In genomic region chr9:93808115-93809029, GRCh38 we compare ENCODE assay signal across 18 cellular contexts.
DNase-seq lines count a peak whose midpoint lies in the region; ATAC-seq and TF ChIP-seq lines count a peak whose summit lies in the region.
"Had no signal": no experiment of that assay in that cellular context is flagged by ENCODE, and none has a peak within 500 bp of the region (broad histone marks: within the 10 kb centered on the region; RNA-seq: fewer than 3 reads in every experiment).

No MANE protein-coding gene starts in this region.

- no peak overlapping the region for H3K14ac ChIP-seq in IMR-90 (replicated peaks; ENCODE audit: low read depth, low read length)

- H3K4me2 ChIP-seq in IMR-90 (ENCODE audit: low read depth, low read length): no peak overlapping the region

- H2AK5ac ChIP-seq in IMR-90 (ENCODE audit: low read depth, low read length): no peak overlapping the region

- H3K4me1 Mint-ChIP-seq in glutamatergic neuron (ENCODE audit: low read depth, unreplicated experiment): peaks cover 11% of the 10 kb centered on the region
- no peaks in the 10 kb centered on the region for H3K4me1 Mint-ChIP-seq in activated naive CD4-positive, alpha-beta T cell treated with anti-CD3 and anti-CD28 coated beads, Interleukin-2, amount 10 ng/mL, durations not matched to agents 7 days and 5 days
- H3K4me1 Mint-ChIP-seq: CD14-positive monocyte had no signal

- H3K27me3 Mint-ChIP-seq in glutamatergic neuron (ENCODE audit: unreplicated experiment): peaks cover 10% of the 10 kb centered on the region
- peaks cover 12% of the 10 kb centered on the region for H3K27me3 Mint-ChIP-seq in activated naive CD4-positive, alpha-beta T cell treated with anti-CD3 and anti-CD28 coated beads, Interleukin-2, amount 10 ng/mL, durations not matched to agents 7 days and 5 days

- H4K91ac ChIP-seq in IMR-90 (ENCODE audit: insufficient read depth, low read depth, low read length): no peak overlapping the region

- BruUV-seq in IMR-90 (replicated peaks; lab: Mats Ljungman, UMichigan): no TSS peak

- no peaks in the 10 kb centered on the region for H3K9me1 ChIP-seq in IMR-90 (ENCODE audit: insufficient read depth, low read length)

- H4K20me1 ChIP-seq in IMR-90 (ENCODE audit: insufficient read depth, low read length): no peaks in the 10 kb centered on the region

- no peak overlapping the region for H2BK120ac ChIP-seq in IMR-90 (ENCODE audit: low read depth, low read length)

- no peak overlapping the region for H3K23ac ChIP-seq in IMR-90 (ENCODE audit: low read depth, low read length)

- TF ChIP-seq POLR2A in IMR-90 (IDR thresholded peaks at IDR 0.05; ENCODE audit: low read depth, low read length): no peak

- no peak for TF ChIP-seq CTCF in IMR-90 (conservative IDR thresholded peaks at IDR 0.05; ENCODE audit: low read depth, low read length)
- no peak for TF ChIP-seq CTCF in glutamatergic neuron (IDR thresholded peaks at IDR 0.05; ENCODE audit: partially characterized antibody, unreplicated experiment)
- TF ChIP-seq CTCF in tibial artery (IDR thresholded peaks at IDR 0.05): no peak

- in situ Hi-C loops in IMR-90 (cut with MboI; ENCODE audit: low sequenced_read_pairs): no loop called here

- H2AFZ ChIP-seq in IMR-90 (replicated peaks; ENCODE audit: low read length, poor library complexity): peak overlapping the region; percentile 3

- H3K18ac ChIP-seq in IMR-90 (ENCODE audit: low read depth, low read length): no peak overlapping the region

- intact Hi-C loops in IMR-90 (cut with micrococcal nuclease): no loop called here
- intact Hi-C loops in tibial artery (cut with DNase I; ENCODE audit: low total_unique reads): no loop called here

- H3K4me3 ChIP-seq in IMR-90 (ENCODE audit: insufficient read depth, low read depth, low read length) (no peak overlapping the region), tibial artery (no peak overlapping the region)

- TF ChIP-seq RAD21 in IMR-90 (IDR thresholded peaks at IDR 0.05; ENCODE audit: low read length): no peak

- POLR2A ChIA-PET in IMR-90 (lab: Charles Lee; ENCODE audit: unreplicated experiment): no interaction called here

- no peak overlapping the region for H2AK9ac ChIP-seq in IMR-90 (replicated peaks; ENCODE audit: low read depth, low read length, poor library complexity)

- peak overlapping the region; percentile 88 for H3K27ac Mint-ChIP-seq in glutamatergic neuron (ENCODE audit: unreplicated experiment)
- H3K27ac Mint-ChIP-seq in activated naive CD4-positive, alpha-beta T cell treated with anti-CD3 and anti-CD28 coated beads, Interleukin-2, amount 10 ng/mL, durations not matched to agents 7 days and 5 days: no peak overlapping the region
- H3K27ac Mint-ChIP-seq: CD14-positive monocyte had no signal

- peak; percentile 20 for DNase-seq in activated CD8-positive, alpha-beta memory T cell treated with anti-CD3 and anti-CD28 coated beads, Interleukin-2, amount 50 U/mL, for 48 hours
- no peak for DNase-seq in activated CD8-positive, alpha-beta memory T cell treated with anti-CD3 and anti-CD28 coated beads, Interleukin-2, amount 50 U/mL, for 4 hours
- no peak for DNase-seq in IMR-90
- no peak for DNase-seq in glutamatergic neuron
- DNase-seq in MV-4-11 (lab: John Stamatoyannopoulos, UW): no peak
- DNase-seq in tibial artery: no peak
- DNase-seq in activated naive CD4-positive, alpha-beta T cell treated with anti-CD3 and anti-CD28 coated beads, Interleukin-2, amount 10 ng/mL, durations not matched to agents 7 days and 5 days: no peak
- DNase-seq: ACHN, AML-193, DMS153, HCEC 1CT, NCI-H2029 treated with DMSO at 0.1 percent for 48 hours, NCI-H2171 treated with DMSO at 0.1 percent for 48 hours, NCI-H446 treated with DMSO at 0.1 percent for 48 hours had no signal

- no peaks in the 10 kb centered on the region for H3K36me3 Mint-ChIP-seq in glutamatergic neuron (ENCODE audit: unreplicated experiment)
- H3K36me3 Mint-ChIP-seq in activated naive CD4-positive, alpha-beta T cell treated with anti-CD3 and anti-CD28 coated beads, Interleukin-2, amount 10 ng/mL, durations not matched to agents 7 days and 5 days: no peaks in the 10 kb centered on the region
- H3K36me3 Mint-ChIP-seq: CD14-positive monocyte had no signal

- H3K9me3 ChIP-seq in IMR-90 (ENCODE audit: control insufficient read depth, insufficient read depth, low read length) (no peaks in the 10 kb centered on the region), tibial artery (peaks cover 0 to 7% (median 6%) of the 10 kb centered on the region in 3 donors)

- H3K27ac ChIP-seq in IMR-90 (ENCODE audit: insufficient read depth, low read length): no peak overlapping the region
- no peak overlapping the region for H3K27ac ChIP-seq in tibial artery
- H3K27ac ChIP-seq: HL-60 had no signal

- H3K36me3 ChIP-seq in IMR-90 (ENCODE audit: control insufficient read depth, insufficient read depth, low read length) (no peaks in the 10 kb centered on the region), tibial artery (no peaks in the 10 kb centered on the region)

- H4K5ac ChIP-seq in IMR-90 (ENCODE audit: low read depth, low read length): no peak overlapping the region

- no peak for ATAC-seq in IMR-90 (ENCODE audit: low read depth)
- ATAC-seq: Panc1, Right ventricle myocardium inferior had no signal

- no peak overlapping the region for H2BK5ac ChIP-seq in IMR-90 (ENCODE audit: low read depth, low read length, poor library complexity, severe bottlenecking)

- dilution Hi-C loops in IMR-90 (cut with HindIII; ENCODE audit: low sequenced_read_pairs, unreplicated experiment): no loop called here

- H3K4ac ChIP-seq in IMR-90 (ENCODE audit: low read depth, low read length): no peak overlapping the region

- H3K79me1 ChIP-seq in IMR-90 (ENCODE audit: low read depth in 1 of 2, low read length in 2 of 2): no peaks in the 10 kb centered on the region

- no CpG with 5 or more reads among the region's 10 CpGs for WGBS in IMR-90 (ENCODE audit: extremely low coverage in 2 of 2, insufficient read length in 1 of 2), 2 experiments

- no peak overlapping the region for H3K4me3 Mint-ChIP-seq in glutamatergic neuron (ENCODE audit: unreplicated experiment)
- H3K4me3 Mint-ChIP-seq in activated naive CD4-positive, alpha-beta T cell treated with anti-CD3 and anti-CD28 coated beads, Interleukin-2, amount 10 ng/mL, durations not matched to agents 7 days and 5 days: no peak overlapping the region
- H3K4me3 Mint-ChIP-seq: CD14-positive monocyte had no signal

- H3K9me3 Mint-ChIP-seq in glutamatergic neuron (ENCODE audit: unreplicated experiment): peaks cover 9% of the 10 kb centered on the region
- H3K9me3 Mint-ChIP-seq in activated naive CD4-positive, alpha-beta T cell treated with anti-CD3 and anti-CD28 coated beads, Interleukin-2, amount 10 ng/mL, durations not matched to agents 7 days and 5 days: no peaks in the 10 kb centered on the region

- H3K9ac ChIP-seq in IMR-90 (ENCODE audit: low read depth, low read length): no peak overlapping the region

- no peak overlapping the region for H2BK15ac ChIP-seq in IMR-90 (ENCODE audit: low read depth, low read length)

- H3K27me3 ChIP-seq in IMR-90 (ENCODE audit: control insufficient read depth, insufficient read depth, low read length) (peaks cover 5% of the 10 kb centered on the region; the same call in 1 of the 2 replicates), tibial artery (peaks cover 0 to 26% of the 10 kb centered on the region in 2 donors)

- no peak overlapping the region for H3K56ac ChIP-seq in IMR-90 (ENCODE audit: extremely low read depth, insufficient read depth, low read length)

- no peak overlapping the region for H2BK20ac ChIP-seq in IMR-90 (ENCODE audit: low read depth, low read length)

- no peak overlapping the region for H4K8ac ChIP-seq in IMR-90 (ENCODE audit: low read depth in 2 of 2, low read length in 2 of 2)

- CTCF ChIA-PET in IMR-90 (lab: Yijun Ruan, JAX): no interaction called here
- CTCF ChIA-PET in activated naive CD4-positive, alpha-beta T cell treated with anti-CD3 and anti-CD28 coated beads, Interleukin-2, amount 10 ng/mL, durations not matched to agents 7 days and 5 days (lab: Charles Lee): interaction anchor here (1.1 kb wide), 2 partner anchors 17 to 19 kb away, joined by 3 to 4 read pairs; no protein-coding TSS in a partner anchor

- H3K4me1 ChIP-seq in IMR-90 (ENCODE audit: control insufficient read depth, insufficient read depth, low read length): no peaks in the 10 kb centered on the region
- no peaks in the 10 kb centered on the region for H3K4me1 ChIP-seq in tibial artery

TF ChIP-seq in IMR-90, 13 proteins besides CTCF, POLR2A, EP300 and RAD21 (continues in another document):
- TF ChIP-seq CHD1 (IDR thresholded peaks at IDR 0.05; ENCODE audit: low read depth, low read length) (no peak), NFE2L2 (IDR thresholded peaks at IDR 0.05; ENCODE audit: low read depth, low read length) (no peak), RFX5 (IDR thresholded peaks at IDR 0.05; ENCODE audit: low read depth, low read length) (no peak), SMC3 (IDR thresholded peaks at IDR 0.05; ENCODE audit: low read depth, low read length) (no peak), RCOR1 (IDR thresholded peaks at IDR 0.05; ENCODE audit: insufficient replicate concordance, low read length) (no peak), MAZ (IDR thresholded peaks at IDR 0.05; ENCODE audit: borderline replicate concordance, low read depth, low read length) (no peak), MAFK (IDR thresholded peaks at IDR 0.05; ENCODE audit: low read depth, low read length) (no peak), CEBPB (IDR thresholded peaks at IDR 0.05; ENCODE audit: low read depth, low read length) (no peak), MXI1 (IDR thresholded peaks at IDR 0.05; ENCODE audit: borderline replicate concordance, low read depth, low read length) (no peak), BHLHE40 (IDR thresholded peaks at IDR 0.05; ENCODE audit: low read depth, low read length) (no peak), FOS (IDR thresholded peaks at IDR 0.05; ENCODE audit: low read depth, low read length) (no peak)
- TF ChIP-seq, protein P1, sequence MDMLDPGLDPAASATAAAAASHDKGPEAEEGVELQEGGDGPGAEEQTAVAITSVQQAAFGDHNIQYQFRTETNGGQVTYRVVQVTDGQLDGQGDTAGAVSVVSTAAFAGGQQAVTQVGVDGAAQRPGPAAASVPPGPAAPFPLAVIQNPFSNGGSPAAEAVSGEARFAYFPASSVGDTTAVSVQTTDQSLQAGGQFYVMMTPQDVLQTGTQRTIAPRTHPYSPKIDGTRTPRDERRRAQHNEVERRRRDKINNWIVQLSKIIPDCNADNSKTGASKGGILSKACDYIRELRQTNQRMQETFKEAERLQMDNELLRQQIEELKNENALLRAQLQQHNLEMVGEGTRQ (IDR thresholded peaks at IDR 0.05; ENCODE audit: low read depth, low read length): no peak
